Comparison of ENCODE assay signal across 28 cellular contexts in the genomic region with DNA sequence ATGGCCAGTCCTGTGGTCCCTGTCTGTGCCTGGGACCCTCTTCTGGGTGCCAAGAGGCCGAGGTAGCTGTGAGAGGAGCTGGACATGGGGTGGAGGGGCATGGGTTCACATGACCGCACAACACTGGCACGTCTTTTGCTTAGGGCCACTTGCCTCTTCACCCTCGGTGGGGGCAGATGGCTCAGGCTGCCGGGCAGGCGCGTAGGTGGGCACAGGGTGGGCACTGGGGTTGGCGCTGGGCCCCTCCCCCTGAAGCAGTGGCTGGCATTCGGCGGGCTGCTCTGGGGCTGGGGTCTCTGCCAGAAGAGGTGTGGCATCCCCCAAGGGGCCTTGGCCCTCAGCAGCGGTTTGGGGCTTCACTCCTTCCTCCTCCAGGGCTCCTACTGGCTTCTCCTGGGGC. TPM values are rescaled to one million over a fixed set of nuclear protein-coding genes. Genes with fewer than 3 reads are reported as not detected.
"Had no signal": no experiment of that assay in that cellular context is flagged by ENCODE, and none has a peak within 500 bp of the region (broad histone marks: within the 10 kb centered on the region; RNA-seq: fewer than 3 reads in every experiment).

No MANE protein-coding gene starts in this region.

- H3K4me3 Mint-ChIP-seq: activated CD4-positive, alpha-beta T cell treated with anti-CD3 and anti-CD28 coated beads, Interleukin-2, amount 10 ng/mL, durations not matched to agents 7 days and 5 days; activated CD8-positive, alpha-beta memory T cell treated with anti-CD3 and anti-CD28 coated beads, Interleukin-2, amount 10 ng/mL, durations not matched to agents 7 days and 5 days; activated CD8-positive, alpha-beta T cell treated with anti-CD3 and anti-CD28 coated beads for 36 hours; activated naive CD8-positive, alpha-beta T cell treated with anti-CD3 and anti-CD28 coated beads, Interleukin-2, amount 50 U/mL, for 24 hours; natural killer cell had no signal

- H3K9me3 ChIP-seq: sigmoid colon, upper lobe of left lung had no signal

- H3K36me3 ChIP-seq: sigmoid colon had no signal

- H3K27ac Mint-ChIP-seq: activated CD4-positive, alpha-beta T cell treated with anti-CD3 and anti-CD28 coated beads, Interleukin-2, amount 10 ng/mL, durations not matched to agents 7 days and 5 days; activated CD8-positive, alpha-beta memory T cell treated with anti-CD3 and anti-CD28 coated beads, Interleukin-2, amount 10 ng/mL, durations not matched to agents 7 days and 5 days; activated CD8-positive, alpha-beta T cell treated with anti-CD3 and anti-CD28 coated beads for 36 hours; activated naive CD8-positive, alpha-beta T cell treated with anti-CD3 and anti-CD28 coated beads, Interleukin-2, amount 50 U/mL, for 24 hours; progenitor cell of endocrine pancreas had no signal

- H3K36me3 Mint-ChIP-seq: natural killer cell had no signal

- H3K9me3 Mint-ChIP-seq: activated CD4-positive, alpha-beta T cell treated with anti-CD3 and anti-CD28 coated beads, Interleukin-2, amount 10 ng/mL, durations not matched to agents 7 days and 5 days; activated CD8-positive, alpha-beta T cell treated with anti-CD3 and anti-CD28 coated beads for 36 hours; activated naive CD8-positive, alpha-beta T cell treated with anti-CD3 and anti-CD28 coated beads, Interleukin-2, amount 50 U/mL, for 24 hours; natural killer cell had no signal

- ATAC-seq: activated CD8-positive, alpha-beta memory T cell treated with anti-CD3 and anti-CD28 coated beads, Interleukin-2, amount 10 ng/mL, durations not matched to agents 7 days and 5 days; activated CD8-positive, alpha-beta T cell treated with anti-CD3 and anti-CD28 coated beads for 36 hours; activated naive CD8-positive, alpha-beta T cell treated with anti-CD3 and anti-CD28 coated beads, Interleukin-2, amount 50 U/mL, for 24 hours; heart right ventricle; left cardiac atrium; natural killer cell had no signal

- FAIRE-seq: TTC549 had no signal

- DNase-seq: activated CD4-positive, alpha-beta T cell treated with anti-CD3 and anti-CD28 coated beads, Interleukin-2, amount 10 ng/mL, durations not matched to agents 7 days and 5 days; activated CD4-positive, CD25-positive, alpha-beta regulatory T cell treated with anti-CD3 and anti-CD28 coated beads, Interleukin-2, amount 50 U/mL, for 72 hours; activated CD8-positive, alpha-beta memory T cell treated with anti-CD3 and anti-CD28 coated beads, Interleukin-2, amount 10 ng/mL, durations not matched to agents 7 days and 5 days; activated CD8-positive, alpha-beta T cell treated with anti-CD3 and anti-CD28 coated beads for 36 hours; activated effector memory CD4-positive, alpha-beta T cell treated with anti-CD3 and anti-CD28 coated beads, Interleukin-2, amount 50 U/mL, for 16 hours; activated naive CD4-positive, alpha-beta T cell treated with anti-CD3 and anti-CD28 coated beads, Interleukin-2, amount 50 U/mL, for 16 hours; activated naive CD8-positive, alpha-beta T cell treated with anti-CD3 and anti-CD28 coated beads, Interleukin-2, amount 50 U/mL, for 24 hours; activated T-cell treated with anti-CD3 and anti-CD28 coated beads for 4 hours; foreskin fibroblast; heart right ventricle; islet precursor cell; left cardiac atrium; midbrain; natural killer cell; retina; sigmoid colon; stimulated activated CD4-positive, alpha-beta T cell treated with anti-CD3 and anti-CD28 coated beads, Interleukin-2, amount 100 ng/mL, for 48 hours; stimulated activated CD8-positive, alpha-beta memory T cell treated with anti-CD3 and anti-CD28 coated beads, Interleukin-4, amount 100 ng/mL, for 48 hours; stimulated activated naive CD4-positive, alpha-beta T cell; WERI-Rb-1 had no signal

- H3K27ac ChIP-seq: heart right ventricle, sigmoid colon, upper lobe of left lung, WERI-Rb-1 had no signal

- H3K4me3 ChIP-seq: heart right ventricle, sigmoid colon, upper lobe of left lung had no signal

RNA-seq across cellular contexts. Expression of gene PALM3, which starts 8.4 kb away (rescaled TPM):
- total RNA-seq: activated CD4-positive, alpha-beta T cell treated with anti-CD3 and anti-CD28 coated beads, Interleukin-2, amount 10 ng/mL, durations not matched to agents 7 days and 5 days; activated CD8-positive, alpha-beta memory T cell treated with anti-CD3 and anti-CD28 coated beads, Interleukin-2, amount 10 ng/mL, durations not matched to agents 7 days and 5 days; activated CD8-positive, alpha-beta T cell treated with anti-CD3 and anti-CD28 coated beads for 36 hours; natural killer cell had no signal

RNA-seq across cellular contexts. Expression of gene RLN3, which starts 25.6 kb away (rescaled TPM):
- total RNA-seq: activated CD4-positive, alpha-beta T cell treated with anti-CD3 and anti-CD28 coated beads, Interleukin-2, amount 10 ng/mL, durations not matched to agents 7 days and 5 days; activated CD8-positive, alpha-beta memory T cell treated with anti-CD3 and anti-CD28 coated beads, Interleukin-2, amount 10 ng/mL, durations not matched to agents 7 days and 5 days; activated CD8-positive, alpha-beta T cell treated with anti-CD3 and anti-CD28 coated beads for 36 hours; cerebellum; epithelial cell of proximal tubule; fibroblast of lung; heart right ventricle; left cardiac atrium; liver; natural killer cell; osteocyte; progenitor cell of endocrine pancreas had no signal
- polyA plus RNA-seq: fibroblast of lung, heart right ventricle, liver, sigmoid colon had no signal

RNA-seq across cellular contexts. Expression of gene C19orf67, which starts 32.1 kb away (rescaled TPM):
- total RNA-seq: activated CD4-positive, alpha-beta T cell treated with anti-CD3 and anti-CD28 coated beads, Interleukin-2, amount 10 ng/mL, durations not matched to agents 7 days and 5 days; activated CD8-positive, alpha-beta memory T cell treated with anti-CD3 and anti-CD28 coated beads, Interleukin-2, amount 10 ng/mL, durations not matched to agents 7 days and 5 days; activated CD8-positive, alpha-beta T cell treated with anti-CD3 and anti-CD28 coated beads for 36 hours; cerebellum; fibroblast of lung; heart right ventricle; left cardiac atrium; sigmoid colon had no signal
- polyA plus RNA-seq: fibroblast of lung, heart right ventricle, liver had no signal
